27 cellular contexts compared by ENCODE assay signal in genomic region chr7:39908141-39908540, GRCh38.
"Had no signal": no experiment of that assay in that cellular context is flagged by ENCODE, and none has a peak within 500 bp of the region (broad histone marks: within the 10 kb centered on the region; RNA-seq: fewer than 3 reads in every experiment).

No MANE protein-coding gene starts in this region.

- H3K9me3 ChIP-seq: suprapubic skin, testis, thyroid gland, upper lobe of left lung, uterus had no signal

- ATAC-seq: stimulated activated effector memory CD8-positive, alpha-beta T cell treated with anti-CD3 and anti-CD28 coated beads, Interleukin-12 subunit alpha, Interleukin-12 subunit beta, amount 100 ng/mL, for 72 hours; stimulated activated memory B cell treated with anti-CD40 and anti-IgM and Interleukin-4, amounts not matched to agents 10 μg/mL and 1 μg/mL and 100 μg/mL, for 72 hours; stimulated activated naive B cell treated with anti-CD40 and anti-IgM and Interleukin-4, amounts not matched to agents 10 μg/mL and 1 μg/mL and 100 μg/mL, for 72 hours; stimulated activated naive CD8-positive, alpha-beta T cell treated with anti-CD3 and anti-CD28 coated beads, Interleukin-15, amount 100 ng/mL, for 72 hours; stimulated activated naive CD8-positive, alpha-beta T cell treated with anti-CD3 and anti-CD28 coated beads, Interleukin-15, Interleukin-2, amounts not matched to agents 100 U/mL and 50 U/mL, for 24 hours; upper lobe of right lung had no signal

- H3K4me1 ChIP-seq: stomach, suprapubic skin, testis, thyroid gland, tibial nerve, transverse colon, upper lobe of left lung, upper lobe of right lung, uterus had no signal

- H3K36me3 Mint-ChIP-seq: stimulated activated effector memory CD8-positive, alpha-beta T cell treated with anti-CD3 and anti-CD28 coated beads, Interleukin-12 subunit alpha, Interleukin-12 subunit beta, amount 100 ng/mL, for 72 hours; type B pancreatic cell had no signal

- H3K27me3 Mint-ChIP-seq: stimulated activated naive B cell treated with anti-CD40 and anti-IgM and Interleukin-4, amounts not matched to agents 10 μg/mL and 1 μg/mL and 100 μg/mL, for 72 hours; stimulated activated naive CD8-positive, alpha-beta T cell treated with anti-CD3 and anti-CD28 coated beads, Interleukin-15, amount 100 ng/mL, for 72 hours; type B pancreatic cell had no signal

- H3K27ac Mint-ChIP-seq: stimulated activated effector memory CD8-positive, alpha-beta T cell treated with anti-CD3 and anti-CD28 coated beads, Interleukin-12 subunit alpha, Interleukin-12 subunit beta, amount 100 ng/mL, for 72 hours; stimulated activated memory B cell treated with anti-CD40 and anti-IgM and Interleukin-4, amounts not matched to agents 10 μg/mL and 1 μg/mL and 100 μg/mL, for 72 hours; stimulated activated naive B cell treated with anti-CD40 and anti-IgM and Interleukin-4, amounts not matched to agents 10 μg/mL and 1 μg/mL and 100 μg/mL, for 72 hours; stimulated activated naive CD8-positive, alpha-beta T cell treated with anti-CD3 and anti-CD28 coated beads, Interleukin-15, amount 100 ng/mL, for 72 hours; stimulated activated naive CD8-positive, alpha-beta T cell treated with anti-CD3 and anti-CD28 coated beads, Interleukin-15, Interleukin-2, amounts not matched to agents 100 ng/mL and 50 ng/mL, for 24 hours; type B pancreatic cell had no signal

- H3K36me3 ChIP-seq: stomach, suprapubic skin, thoracic aorta, thyroid gland, tibial artery, tibial nerve, transverse colon, upper lobe of left lung, upper lobe of right lung, uterus had no signal

- H3K4me1 Mint-ChIP-seq: stimulated activated effector memory CD8-positive, alpha-beta T cell treated with anti-CD3 and anti-CD28 coated beads, Interleukin-12 subunit alpha, Interleukin-12 subunit beta, amount 100 ng/mL, for 72 hours; stimulated activated memory B cell treated with anti-CD40 and anti-IgM and Interleukin-4, amounts not matched to agents 10 μg/mL and 1 μg/mL and 100 μg/mL, for 72 hours; stimulated activated naive CD8-positive, alpha-beta T cell treated with anti-CD3 and anti-CD28 coated beads, Interleukin-15, amount 100 ng/mL, for 72 hours had no signal

- H3K4me3 ChIP-seq: stomach, suprapubic skin, testis, thoracic aorta, thyroid gland, tibial artery, tibial nerve, transverse colon, upper lobe of left lung, upper lobe of right lung, uterus had no signal

- H3K27me3 ChIP-seq: stomach, suprapubic skin, testis, thyroid gland, tibial artery, tibial nerve, transverse colon, upper lobe of left lung, upper lobe of right lung, uterus had no signal

- H3K4me3 Mint-ChIP-seq: stimulated activated effector memory CD8-positive, alpha-beta T cell treated with anti-CD3 and anti-CD28 coated beads, Interleukin-12 subunit alpha, Interleukin-12 subunit beta, amount 100 ng/mL, for 72 hours; stimulated activated memory B cell treated with anti-CD40 and anti-IgM and Interleukin-4, amounts not matched to agents 10 μg/mL and 1 μg/mL and 100 μg/mL, for 72 hours; stimulated activated naive B cell treated with anti-CD40 and anti-IgM and Interleukin-4, amounts not matched to agents 10 μg/mL and 1 μg/mL and 100 μg/mL, for 72 hours; stimulated activated naive CD8-positive, alpha-beta T cell treated with anti-CD3 and anti-CD28 coated beads, Interleukin-15, amount 100 ng/mL, for 72 hours; stimulated activated naive CD8-positive, alpha-beta T cell treated with anti-CD3 and anti-CD28 coated beads, Interleukin-15, Interleukin-2, amounts not matched to agents 100 ng/mL and 50 ng/mL, for 24 hours; type B pancreatic cell had no signal

- DNase-seq: stimulated activated CD4-positive, alpha-beta T cell treated with anti-CD3 and anti-CD28 coated beads, Interleukin-2, amount 100 ng/mL, for 24 hours; stimulated activated CD4-positive, alpha-beta T cell treated with anti-CD3 and anti-CD28 coated beads, Interleukin-2, amount 100 ng/mL, for 48 hours; stimulated activated CD4-positive, alpha-beta T cell treated with anti-CD3 and anti-CD28 coated beads, Interleukin-4, amount 100 ng/mL, for 1 hour; stimulated activated CD4-positive, alpha-beta T cell treated with anti-CD3 and anti-CD28 coated beads, Interleukin-4, amount 100 ng/mL, for 24 hours; stimulated activated CD4-positive, alpha-beta T cell treated with anti-CD3 and anti-CD28 coated beads, Interleukin-4, amount 100 ng/mL, for 4 hours; stimulated activated CD8-positive, alpha-beta memory T cell treated with anti-CD3 and anti-CD28 coated beads, Interleukin-4, amount 100 ng/mL, for 48 hours; stimulated activated naive B cell treated with anti-CD40 and anti-IgM and Interleukin-4, amounts not matched to agents 10 μg/mL and 1 μg/mL and 100 μg/mL, for 72 hours; stimulated activated naive CD4-positive, alpha-beta T cell; stimulated activated naive CD4-positive, alpha-beta T cell treated with Interleukin-2 at 50 U/mL for 16 hours; stimulated activated naive CD8-positive, alpha-beta T cell treated with anti-CD3 and anti-CD28 coated beads, Interleukin-15, amount 100 ng/mL, for 72 hours; stimulated activated naive CD8-positive, alpha-beta T cell treated with anti-CD3 and anti-CD28 coated beads, Interleukin-15, Interleukin-2, amounts not matched to agents 100 U/mL and 50 U/mL, for 24 hours; stomach; substantia nigra; testis; thyroid gland; tibial artery; transverse colon; upper lobe of left lung; upper lobe of right lung; uterus had no signal

- H3K27ac ChIP-seq: stomach, suprapubic skin, testis, thoracic aorta, thyroid gland, tibial artery, tibial nerve, transverse colon, upper lobe of left lung, upper lobe of right lung, uterus had no signal
